7 cellular contexts compared by ENCODE assay signal in the genomic region with DNA sequence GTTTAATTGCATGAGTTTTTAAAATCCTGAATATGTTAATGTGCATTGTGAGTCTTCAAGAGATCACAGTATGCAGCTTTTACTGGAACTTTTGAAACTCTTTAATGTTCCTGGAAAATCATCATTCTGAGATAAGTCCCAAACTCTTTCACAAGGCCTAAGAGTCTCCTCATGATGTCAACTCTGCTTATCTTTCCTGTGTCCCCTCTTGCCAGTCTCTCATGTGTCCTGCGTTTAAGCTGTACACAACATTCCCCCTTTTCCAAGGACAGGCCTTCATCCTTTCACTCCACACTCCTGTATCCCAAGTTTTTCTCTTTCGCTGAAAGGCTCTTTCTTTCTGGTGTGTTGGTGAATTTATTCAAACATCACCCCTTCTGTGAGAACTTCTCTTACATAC.
"Had no signal": no experiment of that assay in that cellular context is flagged by ENCODE, and none has a peak within 500 bp of the region (broad histone marks: within the 10 kb centered on the region; RNA-seq: fewer than 3 reads in every experiment).

No MANE protein-coding gene starts in this region.

- ATAC-seq: HepG2 had no signal

- FAIRE-seq: HepG2, HTR-8/SVneo had no signal

- H3K27ac ChIP-seq: HL-60 had no signal

- H3K4me3 Mint-ChIP-seq: IgD-negative memory B cell had no signal

- DNase-seq: IMR-90, KBM-7, KG1 had no signal

- H3K27ac Mint-ChIP-seq: IgD-negative memory B cell had no signal

- H3K27me3 Mint-ChIP-seq: IgD-negative memory B cell had no signal
